In genomic region chr1:25451903-25452302, GRCh38 we compare ENCODE assay signal across 16 cellular contexts. TPM values are rescaled to one million over a fixed set of nuclear protein-coding genes. Genes with fewer than 3 reads are reported as not detected.
"Had no signal": no experiment of that assay in that cellular context is flagged by ENCODE, and none has a peak within 500 bp of the region (broad histone marks: within the 10 kb centered on the region; RNA-seq: fewer than 3 reads in every experiment).

No MANE protein-coding gene starts in this region.

- H3K27me3 ChIP-seq: breast epithelium, dorsolateral prefrontal cortex, neural progenitor cell, pancreas had no signal

- H3K36me3 ChIP-seq: breast epithelium, neural progenitor cell had no signal

- ATAC-seq: esophagus mucosa; pancreas; stimulated activated naive CD8-positive, alpha-beta T cell treated with anti-CD3 and anti-CD28 coated beads, Interleukin-15, amount 100 ng/mL, for 72 hours had no signal

- H3K4me3 Mint-ChIP-seq: activated naive CD8-positive, alpha-beta T cell treated with anti-CD3 and anti-CD28 coated beads, Interleukin-2, amount 10 ng/mL, durations not matched to agents 7 days and 5 days; neural progenitor cell; stimulated activated naive CD8-positive, alpha-beta T cell treated with anti-CD3 and anti-CD28 coated beads, Interleukin-15, amount 100 ng/mL, for 72 hours had no signal

- H3K27me3 Mint-ChIP-seq: activated naive CD8-positive, alpha-beta T cell treated with anti-CD3 and anti-CD28 coated beads, Interleukin-2, amount 10 ng/mL, durations not matched to agents 7 days and 5 days; stimulated activated naive CD8-positive, alpha-beta T cell treated with anti-CD3 and anti-CD28 coated beads, Interleukin-15, amount 100 ng/mL, for 72 hours had no signal

- H3K27ac ChIP-seq: breast epithelium, dorsolateral prefrontal cortex, neural progenitor cell, pancreas, thoracic aorta had no signal

- H3K27ac Mint-ChIP-seq: activated naive CD8-positive, alpha-beta T cell treated with anti-CD3 and anti-CD28 coated beads, Interleukin-2, amount 10 ng/mL, durations not matched to agents 7 days and 5 days; neural progenitor cell had no signal

- H3K9me3 Mint-ChIP-seq: activated naive CD8-positive, alpha-beta T cell treated with anti-CD3 and anti-CD28 coated beads, Interleukin-2, amount 10 ng/mL, durations not matched to agents 7 days and 5 days; neural progenitor cell; stimulated activated naive CD8-positive, alpha-beta T cell treated with anti-CD3 and anti-CD28 coated beads, Interleukin-15, amount 100 ng/mL, for 72 hours had no signal

- H3K9me3 ChIP-seq: breast epithelium, pancreas, thoracic aorta had no signal

- H3K4me3 ChIP-seq: breast epithelium, dorsolateral prefrontal cortex, neural progenitor cell, pancreas, thoracic aorta had no signal

- DNase-seq: activated CD4-positive, alpha-beta T cell treated with anti-CD3 and anti-CD28 coated beads for 1 hour; activated CD4-positive, alpha-beta T cell treated with anti-CD3 and anti-CD28 coated beads, Interleukin-2, amount 50 U/mL, for 48 hours; activated naive CD8-positive, alpha-beta T cell treated with anti-CD3 and anti-CD28 coated beads, Interleukin-2, amount 10 ng/mL, durations not matched to agents 7 days and 5 days; activated T-cell treated with anti-CD3 and anti-CD28 coated beads, Interleukin-2, amount 50 U/mL, for 48 hours; aorta; dorsolateral prefrontal cortex; hypothalamus; kidney glomerular epithelial cell; pancreas; stimulated activated CD4-positive, alpha-beta T cell treated with anti-CD3 and anti-CD28 coated beads, Interleukin-4, amount 100 ng/mL, for 1 hour; stimulated activated CD8-positive, alpha-beta memory T cell treated with anti-CD3 and anti-CD28 coated beads, Interleukin-4, amount 100 ng/mL, for 48 hours; stimulated activated naive CD8-positive, alpha-beta T cell treated with anti-CD3 and anti-CD28 coated beads, Interleukin-15, amount 100 ng/mL, for 72 hours had no signal

- H3K4me1 ChIP-seq: breast epithelium, neural progenitor cell had no signal

RNA-seq across cellular contexts. Expression of gene RHCE, which starts 31.3 kb away (rescaled TPM):
- total RNA-seq: thoracic aorta had no signal
